1 cellular context compared by ENCODE assay signal in genomic region chr20:44203161-44203560, GRCh38.
TF ChIP-seq lines count a peak whose summit lies in the region.

No MANE protein-coding gene starts in this region.

TF ChIP-seq in GM23338, 12 proteins besides CTCF, POLR2A, EP300 and RAD21 (continued from another document):
- TF ChIP-seq ZNF462 (CRISPR knock-in tag; IDR thresholded peaks at IDR 0.05) (no peak), CREB1 (CRISPR knock-in tag; IDR thresholded peaks at IDR 0.05; ENCODE audit: low read depth) (no peak), NANOG (IDR thresholded peaks at IDR 0.05; ENCODE audit: borderline replicate concordance) (no peak), JUNB (IDR thresholded peaks at IDR 0.05; ENCODE audit: unreplicated experiment) (no peak), ETS1 (IDR thresholded peaks at IDR 0.05) (no peak), REST (IDR thresholded peaks at IDR 0.05; ENCODE audit: unreplicated experiment) (no peak)
